Comparison of ENCODE assay signal across 11 cellular contexts in genomic region chr2:207253946-207254345, GRCh38.
DNase-seq lines count a peak whose midpoint lies in the region; ATAC-seq and TF ChIP-seq lines count a peak whose summit lies in the region.
"Had no signal": no experiment of that assay in that cellular context is flagged by ENCODE, and none has a peak within 500 bp of the region (broad histone marks: within the 10 kb centered on the region; RNA-seq: fewer than 3 reads in every experiment).

No MANE protein-coding gene starts in this region.

- DNase-seq in HFF-Myc (ENCODE audit: extremely low read depth, low read depth): peak; percentile 54
- DNase-seq in activated T-helper 2 cell treated with anti-CD3 and anti-CD28 coated beads, Interferon-gamma antibody, Interleukin-2, Interleukin-4, amounts not matched to agents 10 μg/mL and 5 μg/mL and 100 μg/mL, durations not matched to agents 14 hours and 24 hours and 36 hours (ENCODE audit: low spot score): no peak
- peak; percentile 78 to 91 for DNase-seq in foreskin keratinocyte
- DNase-seq in stromal cell of bone marrow (ENCODE audit: low read depth): peak; percentile 41
- DNase-seq in endodermal cell: no peak
- no peak for DNase-seq in NCI-H748 (lab: John Stamatoyannopoulos, UW; ENCODE audit: unreplicated experiment)
- no peak for DNase-seq in NCI-H526 treated with DMSO at 0.1 percent for 48 hours (lab: John Stamatoyannopoulos, UW)
- DNase-seq: NCI-H187 treated with DMSO at 0.1 percent for 48 hours had no signal

- intact Hi-C loops in activated T-helper 2 cell treated with anti-CD3 and anti-CD28 coated beads, Interferon-gamma antibody, Interleukin-2, Interleukin-4, amounts not matched to agents 10 μg/mL and 5 μg/mL and 100 μg/mL, durations not matched to agents 14 hours and 24 hours and 36 hours (cut with micrococcal nuclease): loop anchor here (1.0 kb wide), 1 partner anchor 25 kb away; no protein-coding TSS in a partner anchor

- H3K9ac ChIP-seq in endodermal cell (ENCODE audit: extremely low read depth, low read length, poor library complexity, severe bottlenecking): no peak overlapping the region

- peaks cover 3% of the 10 kb centered on the region for H3K36me3 Mint-ChIP-seq in activated T-helper 2 cell treated with anti-CD3 and anti-CD28 coated beads, Interferon-gamma antibody, Interleukin-2, Interleukin-4, amounts not matched to agents 10 μg/mL and 5 μg/mL and 100 μg/mL, durations not matched to agents 14 hours and 24 hours and 36 hours (ENCODE audit: low read depth)
- no peaks in the 10 kb centered on the region for H3K36me3 Mint-ChIP-seq in endodermal cell (ENCODE audit: low read depth)
- H3K36me3 Mint-ChIP-seq: WTC11 had no signal

- peaks cover 73% of the 10 kb centered on the region for H3K4me1 Mint-ChIP-seq in activated T-helper 2 cell treated with anti-CD3 and anti-CD28 coated beads, Interferon-gamma antibody, Interleukin-2, Interleukin-4, amounts not matched to agents 10 μg/mL and 5 μg/mL and 100 μg/mL, durations not matched to agents 14 hours and 24 hours and 36 hours (ENCODE audit: low read depth)
- peaks cover 36% of the 10 kb centered on the region for H3K4me1 Mint-ChIP-seq in endodermal cell

- no peaks in the 10 kb centered on the region for H3K27me3 ChIP-seq in foreskin keratinocyte
- no peaks in the 10 kb centered on the region for H3K27me3 ChIP-seq in endodermal cell (ENCODE audit: control insufficient read depth, insufficient read depth, low read length, poor library complexity, severe bottlenecking)

- no peaks in the 10 kb centered on the region for H3K9me3 ChIP-seq in endodermal cell (ENCODE audit: control insufficient read depth, low read length)
- H3K9me3 ChIP-seq: prostate gland had no signal

- peak overlapping the region; percentile 89 for H3K27ac Mint-ChIP-seq in activated T-helper 2 cell treated with anti-CD3 and anti-CD28 coated beads, Interferon-gamma antibody, Interleukin-2, Interleukin-4, amounts not matched to agents 10 μg/mL and 5 μg/mL and 100 μg/mL, durations not matched to agents 14 hours and 24 hours and 36 hours
- no peak overlapping the region for H3K27ac Mint-ChIP-seq in endodermal cell
- H3K27ac Mint-ChIP-seq: activated T-helper 17 cell treated with anti-CD3 and anti-CD28 coated beads, Interleukin-2, amount 50 U/mL, for 72 hours; WTC11 had no signal

- peak; percentile 54 for ATAC-seq in foreskin keratinocyte
- ATAC-seq: activated T-helper 17 cell treated with anti-CD3 and anti-CD28 coated beads, Interleukin-2, amount 50 U/mL, for 72 hours; WTC11 had no signal

- no peaks in the 10 kb centered on the region for H3K9me3 Mint-ChIP-seq in activated T-helper 2 cell treated with anti-CD3 and anti-CD28 coated beads, Interferon-gamma antibody, Interleukin-2, Interleukin-4, amounts not matched to agents 10 μg/mL and 5 μg/mL and 100 μg/mL, durations not matched to agents 14 hours and 24 hours and 36 hours
- no peaks in the 10 kb centered on the region for H3K9me3 Mint-ChIP-seq in endodermal cell
- H3K9me3 Mint-ChIP-seq: activated T-helper 17 cell treated with anti-CD3 and anti-CD28 coated beads, Interleukin-2, amount 50 U/mL, for 72 hours; WTC11 had no signal

- no peaks in the 10 kb centered on the region for H3K27me3 Mint-ChIP-seq in activated T-helper 2 cell treated with anti-CD3 and anti-CD28 coated beads, Interferon-gamma antibody, Interleukin-2, Interleukin-4, amounts not matched to agents 10 μg/mL and 5 μg/mL and 100 μg/mL, durations not matched to agents 14 hours and 24 hours and 36 hours (ENCODE audit: low read depth)
- peaks cover 2% of the 10 kb centered on the region for H3K27me3 Mint-ChIP-seq in endodermal cell (ENCODE audit: insufficient read depth)
- H3K27me3 Mint-ChIP-seq: activated T-helper 17 cell treated with anti-CD3 and anti-CD28 coated beads, Interleukin-2, amount 50 U/mL, for 72 hours had no signal

- WGBS in endodermal cell (ENCODE audit: insufficient coverage in 1 of 2, insufficient read length in 1 of 2), 2 experiments: 71 to 79% methylated on average over 4 to 7 of the region's 7 CpGs

- H3K4me1 ChIP-seq in foreskin keratinocyte (peaks cover 51% of the 10 kb centered on the region), endodermal cell (ENCODE audit: control insufficient read depth, insufficient read depth, low read length) (peaks cover 16% of the 10 kb centered on the region)

- no peaks in the 10 kb centered on the region for H3K36me3 ChIP-seq in endodermal cell (ENCODE audit: control insufficient read depth, insufficient read depth, low read length)
- H3K36me3 ChIP-seq: prostate gland had no signal

- H3K4me3 Mint-ChIP-seq in activated T-helper 2 cell treated with anti-CD3 and anti-CD28 coated beads, Interferon-gamma antibody, Interleukin-2, Interleukin-4, amounts not matched to agents 10 μg/mL and 5 μg/mL and 100 μg/mL, durations not matched to agents 14 hours and 24 hours and 36 hours (ENCODE audit: low read depth): no peak overlapping the region
- no peak overlapping the region for H3K4me3 Mint-ChIP-seq in endodermal cell
- H3K4me3 Mint-ChIP-seq: activated T-helper 17 cell treated with anti-CD3 and anti-CD28 coated beads, Interleukin-2, amount 50 U/mL, for 72 hours; WTC11 had no signal

- H3K27ac ChIP-seq in foreskin keratinocyte (no peak overlapping the region), endodermal cell (ENCODE audit: low read depth, low read length) (no peak overlapping the region)
- H3K27ac ChIP-seq: prostate gland had no signal

- no peak for TF ChIP-seq CTCF in HFF-Myc (IDR thresholded peaks at IDR 0.05; ENCODE audit: low read depth, low read length, missing control alignments)
- TF ChIP-seq CTCF in foreskin keratinocyte (conservative IDR thresholded peaks at IDR 0.05): no peak
- TF ChIP-seq CTCF in endodermal cell (conservative IDR thresholded peaks at IDR 0.05): no peak

- H3K4me3 ChIP-seq in HFF-Myc (replicated peaks; ENCODE audit: low read depth, low read length): no peak overlapping the region
- H3K4me3 ChIP-seq in endodermal cell (ENCODE audit: low read length): no peak overlapping the region
- H3K4me3 ChIP-seq: prostate gland had no signal

Comparison
In these comparisons a context has a peak if more than half of its experiments do, and no peak if none do; other contexts are left out.
1. DNase-seq: peak in HFF-Myc (single experiment), foreskin keratinocyte (2 of 2) and stromal cell of bone marrow (single experiment); none in activated T-helper 2 cell treated with anti-CD3 and anti-CD28 coated beads, Interferon-gamma antibody, Interleukin-2, Interleukin-4, amounts not matched to agents 10 μg/mL and 5 μg/mL and 100 μg/mL, durations not matched to agents 14 hours and 24 hours and 36 hours (single experiment), endodermal cell (single experiment), NCI-H748 (single experiment) and NCI-H526 treated with DMSO at 0.1 percent for 48 hours (single experiment).